In genomic region chr10:60073781-60074656, GRCh38 we compare ENCODE assay signal across 15 cellular contexts.
DNase-seq lines count a peak whose midpoint lies in the region; ATAC-seq and TF ChIP-seq lines count a peak whose summit lies in the region.
"Had no signal": no experiment of that assay in that cellular context is flagged by ENCODE, and none has a peak within 500 bp of the region (broad histone marks: within the 10 kb centered on the region; RNA-seq: fewer than 3 reads in every experiment).

No MANE protein-coding gene starts in this region.

- H3K36me3 Mint-ChIP-seq in activated CD8-positive, alpha-beta T cell treated with anti-CD3 and anti-CD28 coated beads, Interleukin-2, amount 10 ng/mL, durations not matched to agents 7 days and 5 days (ENCODE audit: low read depth): no peaks in the 10 kb centered on the region

- TF ChIP-seq CTCF in GM12864 (IDR thresholded peaks at IDR 0.05; ENCODE audit: low read depth, low read length, missing control alignments) (peak; percentile 4), esophagus muscularis mucosa (IDR thresholded peaks at IDR 0.05) (no peak)

- CTCF ChIA-PET in activated CD8-positive, alpha-beta T cell treated with anti-CD3 and anti-CD28 coated beads, Interleukin-2, amount 10 ng/mL, durations not matched to agents 7 days and 5 days (lab: Charles Lee): no interaction called here

- POLR2A ChIA-PET in activated CD8-positive, alpha-beta T cell treated with anti-CD3 and anti-CD28 coated beads, Interleukin-2, amount 10 ng/mL, durations not matched to agents 7 days and 5 days (lab: Charles Lee): no interaction called here

- ATAC-seq in GM19324 (IDR thresholded peaks at IDR 0.05; ENCODE audit: low FRiP score, unreplicated experiment): peak; percentile 90
- peak; percentile 94 for ATAC-seq in HG02610 (IDR thresholded peaks at IDR 0.05; ENCODE audit: unreplicated experiment)
- peak; percentile 82 for ATAC-seq in HG03280 (IDR thresholded peaks at IDR 0.05; ENCODE audit: unreplicated experiment)
- no peak for ATAC-seq in SK-N-SH treated with all-trans-retinoic acid at 6 μM for 48 hours
- ATAC-seq in activated CD8-positive, alpha-beta T cell treated with anti-CD3 and anti-CD28 coated beads, Interleukin-2, amount 10 ng/mL, durations not matched to agents 7 days and 5 days: no peak
- ATAC-seq: esophagus mucosa, right lobe of liver had no signal

- H3K27me3 ChIP-seq in esophagus muscularis mucosa: no peaks in the 10 kb centered on the region
- H3K27me3 ChIP-seq: right lobe of liver had no signal

- no peak for TF ChIP-seq POLR2A in esophagus muscularis mucosa (IDR thresholded peaks at IDR 0.05; ENCODE audit: low read depth)

- no peaks in the 10 kb centered on the region for H3K27me3 Mint-ChIP-seq in activated CD8-positive, alpha-beta T cell treated with anti-CD3 and anti-CD28 coated beads, Interleukin-2, amount 10 ng/mL, durations not matched to agents 7 days and 5 days (ENCODE audit: low read depth)
- H3K27me3 Mint-ChIP-seq: activated B cell treated with CpG ODN at 0.5 μM for 24 hours had no signal

- WGBS in esophagus muscularis mucosa: 93% methylated on average over 11 of the region's 11 CpGs

- H3K4me3 ChIP-seq in GM12864 (ENCODE audit: low read depth, low read length) (no peak overlapping the region), esophagus muscularis mucosa (no peak overlapping the region)
- H3K4me3 ChIP-seq: right lobe of liver had no signal

- DNase-seq in GM12864 (ENCODE audit: low read depth): peak; percentile 60
- DNase-seq in activated CD8-positive, alpha-beta T cell treated with anti-CD3 and anti-CD28 coated beads, Interleukin-2, amount 10 ng/mL, durations not matched to agents 7 days and 5 days: no peak
- no peak for DNase-seq in esophagus muscularis mucosa (ENCODE audit: extremely low spot score)
- DNase-seq in GM19240 (ENCODE audit: insufficient read length, low spot score): no peak
- DNase-seq: activated B cell treated with CpG ODN at 0.5 μM for 24 hours, caudate nucleus, DMS153, NCI-H524, right lobe of liver had no signal

- H3K27ac Mint-ChIP-seq in activated CD8-positive, alpha-beta T cell treated with anti-CD3 and anti-CD28 coated beads, Interleukin-2, amount 10 ng/mL, durations not matched to agents 7 days and 5 days: no peak overlapping the region
- H3K27ac Mint-ChIP-seq: activated B cell treated with CpG ODN at 0.5 μM for 24 hours; activated T-helper 2 cell treated with anti-CD3 and anti-CD28 coated beads, Interferon-gamma antibody, Interleukin-2, Interleukin-4, amounts not matched to agents 10 μg/mL and 5 μg/mL and 100 μg/mL, durations not matched to agents 14 hours and 24 hours and 36 hours had no signal

- no peak overlapping the region for H3K27ac ChIP-seq in esophagus muscularis mucosa (replicated peaks in 1 of 4)
- H3K27ac ChIP-seq: right lobe of liver had no signal

- H3K4me3 Mint-ChIP-seq in activated CD8-positive, alpha-beta T cell treated with anti-CD3 and anti-CD28 coated beads, Interleukin-2, amount 10 ng/mL, durations not matched to agents 7 days and 5 days: no peak overlapping the region
- H3K4me3 Mint-ChIP-seq: activated B cell treated with CpG ODN at 0.5 μM for 24 hours had no signal

- H3K4me1 ChIP-seq in esophagus muscularis mucosa: no peaks in the 10 kb centered on the region
- H3K4me1 ChIP-seq: right lobe of liver had no signal

- H3K36me3 ChIP-seq in esophagus muscularis mucosa: peaks cover 0 to 51% (median 0%) of the 10 kb centered on the region in 4 donors
- H3K36me3 ChIP-seq: right lobe of liver had no signal

- no peak for TF ChIP-seq EP300 in esophagus muscularis mucosa (IDR thresholded peaks at IDR 0.05)

- intact Hi-C loops in esophagus muscularis mucosa (cut with DNase I): no loop called here

- H3K4me1 Mint-ChIP-seq in activated CD8-positive, alpha-beta T cell treated with anti-CD3 and anti-CD28 coated beads, Interleukin-2, amount 10 ng/mL, durations not matched to agents 7 days and 5 days (ENCODE audit: low read depth): no peaks in the 10 kb centered on the region
- H3K4me1 Mint-ChIP-seq: activated B cell treated with CpG ODN at 0.5 μM for 24 hours had no signal

- no peaks in the 10 kb centered on the region for H3K9me3 Mint-ChIP-seq in activated CD8-positive, alpha-beta T cell treated with anti-CD3 and anti-CD28 coated beads, Interleukin-2, amount 10 ng/mL, durations not matched to agents 7 days and 5 days (ENCODE audit: insufficient read depth)
- H3K9me3 Mint-ChIP-seq: activated B cell treated with CpG ODN at 0.5 μM for 24 hours; activated T-helper 2 cell treated with anti-CD3 and anti-CD28 coated beads, Interferon-gamma antibody, Interleukin-2, Interleukin-4, amounts not matched to agents 10 μg/mL and 5 μg/mL and 100 μg/mL, durations not matched to agents 14 hours and 24 hours and 36 hours had no signal

- H3K9me3 ChIP-seq in esophagus muscularis mucosa: no peaks in the 10 kb centered on the region
- H3K9me3 ChIP-seq: right lobe of liver had no signal

TF ChIP-seq in SK-N-SH treated with all-trans-retinoic acid at 6 μM for 48 hours, 23 proteins besides CTCF, POLR2A, EP300 and RAD21 (continues in another document):
- TF ChIP-seq PPARA (CRISPR knock-in tag; IDR thresholded peaks at IDR 0.05; ENCODE audit: borderline replicate concordance) (no peak), TOX (CRISPR knock-in tag; IDR thresholded peaks at IDR 0.05; ENCODE audit: borderline replicate concordance) (no peak), ZNF565 (CRISPR knock-in tag; conservative IDR thresholded peaks at IDR 0.05; ENCODE audit: low read depth) (no peak), PATZ1 (CRISPR knock-in tag; IDR thresholded peaks at IDR 0.05; ENCODE audit: borderline replicate concordance) (no peak), TSHZ2 (CRISPR knock-in tag; IDR thresholded peaks at IDR 0.05) (no peak), CREB5 (CRISPR knock-in tag; IDR thresholded peaks at IDR 0.05; ENCODE audit: low read depth) (no peak), BACH2 (CRISPR knock-in tag; IDR thresholded peaks at IDR 0.05; ENCODE audit: borderline replicate concordance) (no peak), TCF4 (CRISPR knock-in tag; IDR thresholded peaks at IDR 0.05; ENCODE audit: borderline replicate concordance) (no peak), ARNTL (CRISPR knock-in tag; IDR thresholded peaks at IDR 0.05; ENCODE audit: borderline replicate concordance, low read depth) (no peak), OSR1 (CRISPR knock-in tag; IDR thresholded peaks at IDR 0.05) (no peak), ZNF70 (CRISPR knock-in tag; IDR thresholded peaks at IDR 0.05) (no peak)

Comparison
In these comparisons a context has a peak if more than half of its experiments do, and no peak if none do; other contexts are left out.
1. ATAC-seq: peak in GM19324 (single experiment), HG02610 (single experiment) and HG03280 (single experiment); none in SK-N-SH treated with all-trans-retinoic acid at 6 μM for 48 hours (single experiment) and activated CD8-positive, alpha-beta T cell treated with anti-CD3 and anti-CD28 coated beads, Interleukin-2, amount 10 ng/mL, durations not matched to agents 7 days and 5 days (single experiment).